Comparison of ENCODE assay signal across 15 cellular contexts in the genomic region with DNA sequence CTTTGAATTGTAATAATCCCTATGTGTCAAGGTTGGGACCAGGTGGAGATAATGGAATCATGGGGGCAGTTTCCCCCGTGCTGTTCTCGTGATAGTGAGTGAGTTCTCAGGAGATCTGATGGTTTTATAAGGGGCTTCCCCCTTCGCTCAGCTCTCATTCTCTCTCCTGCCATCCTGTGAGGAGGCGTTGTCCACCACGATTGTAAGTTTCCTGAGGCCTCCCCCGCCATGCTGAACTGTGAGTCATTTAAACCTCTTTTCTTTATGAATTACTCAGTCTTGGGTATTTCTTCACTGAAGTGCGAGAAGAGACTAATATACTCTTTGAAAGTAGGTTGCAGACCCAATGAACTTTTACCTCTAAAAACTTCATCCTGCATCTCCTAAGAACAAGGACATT. TPM values are rescaled to one million over a fixed set of nuclear protein-coding genes. Genes with fewer than 3 reads are reported as not detected.
DNase-seq lines count a peak whose midpoint lies in the region; ATAC-seq and TF ChIP-seq lines count a peak whose summit lies in the region.
"Had no signal": no experiment of that assay in that cellular context is flagged by ENCODE, and none has a peak within 500 bp of the region (broad histone marks: within the 10 kb centered on the region; RNA-seq: fewer than 3 reads in every experiment).

No MANE protein-coding gene starts in this region.

- in situ Hi-C loops in mammary epithelial cell (cut with MboI; ENCODE audit: low sequenced_read_pairs in 2 of 2), result no loop called here

- TF ChIP-seq CTCF in mammary epithelial cell (conservative IDR thresholded peaks at IDR 0.05 in 1 of 2, IDR thresholded peaks at IDR 0.05 in 1 of 2; ENCODE audit: extremely low read depth in 1 of 2, insufficient read depth in 1 of 2, low read depth in 1 of 2, low read length in 2 of 2) (no peak), Peyer's patch (IDR thresholded peaks at IDR 0.05) (no peak)

- no peaks in the 10 kb centered on the region for H3K79me2 ChIP-seq in mammary epithelial cell (ENCODE audit: insufficient read depth, low read length)
- H3K79me2 ChIP-seq: parathyroid adenoma had no signal

- no peaks in the 10 kb centered on the region for H3K4me1 ChIP-seq in mammary epithelial cell (ENCODE audit: insufficient read depth, low read length)
- no peaks in the 10 kb centered on the region for H3K4me1 ChIP-seq in Peyer's patch
- H3K4me1 ChIP-seq: parathyroid adenoma, suprapubic skin had no signal

- H3K9me3 ChIP-seq in mammary epithelial cell (replicated peaks; ENCODE audit: insufficient read depth, low read length), result no peaks in the 10 kb centered on the region
- no peaks in the 10 kb centered on the region for H3K9me3 ChIP-seq in Peyer's patch
- H3K9me3 ChIP-seq: suprapubic skin had no signal

- no peak overlapping the region for H3K4me3 ChIP-seq in mammary epithelial cell (replicated peaks in 1 of 3; ENCODE audit: insufficient read depth in 1 of 3, low read depth in 2 of 3, low read length in 3 of 3)
- no peak overlapping the region for H3K4me3 ChIP-seq in Peyer's patch
- H3K4me3 ChIP-seq: dorsolateral prefrontal cortex, MG63, suprapubic skin had no signal

- WGBS in mammary epithelial cell (ENCODE audit: low coverage, missing lambda C conversion rate), result 70% methylated on average over 7 of the region's 7 CpGs

- H3K9ac ChIP-seq in mammary epithelial cell (ENCODE audit: insufficient read depth, low read length), result no peak overlapping the region
- H3K9ac ChIP-seq: parathyroid adenoma had no signal

- peaks cover 1% of the 10 kb centered on the region for H3K27me3 ChIP-seq in mammary epithelial cell (ENCODE audit: insufficient read depth, low read length)
- H3K27me3 ChIP-seq in Peyer's patch, result no peaks in the 10 kb centered on the region

- H2AFZ ChIP-seq in mammary epithelial cell (ENCODE audit: low read depth, low read length), result no peak overlapping the region
- H2AFZ ChIP-seq: parathyroid adenoma had no signal

- peak; percentile 77 for DNase-seq in activated effector memory CD4-positive, alpha-beta T cell treated with anti-CD3 and anti-CD28 coated beads, Interleukin-2, amount 50 U/mL, for 16 hours
- no peak for DNase-seq in activated effector memory CD4-positive, alpha-beta T cell treated with Interleukin-2 at 50 U/mL for 16 hours
- peak; percentile 13 for DNase-seq in activated T-helper 9 cell treated with anti-CD3 and anti-CD28 coated beads, Interleukin-2, amount 50 U/mL, for 16 hours (ENCODE audit: low read depth)
- peak; percentile 57 to 72 for DNase-seq in stimulated activated CD4-positive, alpha-beta T cell treated with anti-CD3 and anti-CD28 coated beads, Interleukin-15, amount 100 ng/mL, for 48 hours (ENCODE audit: low read depth in 2 of 2)
- peak; percentile 65 for DNase-seq in stimulated activated naive CD8-positive, alpha-beta T cell treated with anti-CD3 and anti-CD28 coated beads, Interleukin-15, Interleukin-2, amounts not matched to agents 100 U/mL and 50 U/mL, for 24 hours
- DNase-seq in mammary epithelial cell, result no peak
- no peak for DNase-seq in Peyer's patch
- DNase-seq in ureter (ENCODE audit: low spot score), result no peak
- DNase-seq: dorsolateral prefrontal cortex, MG63, NCI-H82, T-helper 17 cell had no signal

- TF ChIP-seq POLR2A in Peyer's patch (IDR thresholded peaks at IDR 0.05), result no peak

- no peak overlapping the region for H3K4me2 ChIP-seq in mammary epithelial cell (ENCODE audit: insufficient read depth, low read depth, low read length)

- dilution Hi-C loops in mammary epithelial cell (cut with HindIII; ENCODE audit: low sequenced_read_pairs), result loop anchor here (5.0 kb wide), 1 partner anchor 55 kb away; no protein-coding TSS in a partner anchor

- peak; percentile 72 for ATAC-seq in stimulated activated naive CD8-positive, alpha-beta T cell treated with anti-CD3 and anti-CD28 coated beads, Interleukin-15, Interleukin-2, amounts not matched to agents 100 U/mL and 50 U/mL, for 24 hours
- ATAC-seq: left lobe of liver, T-helper 17 cell had no signal

- no TSS peak for BruUV-seq in mammary epithelial cell (replicated peaks; lab: Mats Ljungman, UMichigan)

- H3K27ac ChIP-seq in mammary epithelial cell (ENCODE audit: insufficient read depth, low read depth, low read length) (no peak overlapping the region), Peyer's patch (no peak overlapping the region)
- H3K27ac ChIP-seq: dorsolateral prefrontal cortex, parathyroid adenoma, suprapubic skin had no signal

- CTCF ChIA-PET in mammary epithelial cell (lab: Charles Lee; ENCODE audit: low non-redundant PET), result no interaction called here

- intact Hi-C loops in mammary epithelial cell (cut with micrococcal nuclease), result no loop called here

- no peaks in the 10 kb centered on the region for H4K20me1 ChIP-seq in mammary epithelial cell (ENCODE audit: insufficient read depth, low read length)

- no peaks in the 10 kb centered on the region for H3K36me3 ChIP-seq in mammary epithelial cell (ENCODE audit: insufficient read depth, low read length)
- no peaks in the 10 kb centered on the region for H3K36me3 ChIP-seq in Peyer's patch
- H3K36me3 ChIP-seq: MG63, suprapubic skin had no signal

RNA-seq across cellular contexts. Expression of a gene that starts 39.2 kb away (rescaled TPM):
- total RNA-seq in mammary epithelial cell (10 to 100 TPM; 43.9 to 53.0 TPM), Peyer's patch (10 to 100 TPM in 2 of 4 donors, 1 to 10 TPM in 1, not detected in 1; 3.7 to 33.9 (median 17.7) TPM), ureter (22.4 TPM)
- polyA plus RNA-seq in mammary epithelial cell, result 19.2 TPM
- 19.2 TPM for polyA minus RNA-seq in mammary epithelial cell

Comparison
In these comparisons a context has a peak if more than half of its experiments do, and no peak if none do; other contexts are left out.
1. DNase-seq: peak in activated effector memory CD4-positive, alpha-beta T cell treated with anti-CD3 and anti-CD28 coated beads, Interleukin-2, amount 50 U/mL, for 16 hours (single experiment), activated T-helper 9 cell treated with anti-CD3 and anti-CD28 coated beads, Interleukin-2, amount 50 U/mL, for 16 hours (single experiment), stimulated activated CD4-positive, alpha-beta T cell treated with anti-CD3 and anti-CD28 coated beads, Interleukin-15, amount 100 ng/mL, for 48 hours (2 of 2) and stimulated activated naive CD8-positive, alpha-beta T cell treated with anti-CD3 and anti-CD28 coated beads, Interleukin-15, Interleukin-2, amounts not matched to agents 100 U/mL and 50 U/mL, for 24 hours (single experiment); none in activated effector memory CD4-positive, alpha-beta T cell treated with Interleukin-2 at 50 U/mL for 16 hours (single experiment), mammary epithelial cell (single experiment), Peyer's patch (0 of 3) and ureter (single experiment).